8 cellular contexts compared by ENCODE assay signal in genomic region chr9:20551835-20552234, GRCh38.
DNase-seq lines count a peak whose midpoint lies in the region; ATAC-seq and TF ChIP-seq lines count a peak whose summit lies in the region.

No MANE protein-coding gene starts in this region.

- peak overlapping the region; percentile 19 for H3K4me3 Mint-ChIP-seq in activated T-cell treated with anti-CD3 and anti-CD28 coated beads, Interleukin-2, amount 50 U/mL, for 4 hours
- H3K4me3 Mint-ChIP-seq in activated CD8-positive, alpha-beta T cell treated with anti-CD3 and anti-CD28 coated beads for 36 hours, result no peak overlapping the region

- H3K36me3 Mint-ChIP-seq in activated T-cell treated with anti-CD3 and anti-CD28 coated beads, Interleukin-2, amount 50 U/mL, for 4 hours (ENCODE audit: insufficient read depth), result peaks cover 8% of the 10 kb centered on the region
- H3K36me3 Mint-ChIP-seq in activated CD8-positive, alpha-beta T cell treated with anti-CD3 and anti-CD28 coated beads for 36 hours (ENCODE audit: low read depth), result peaks cover 6% of the 10 kb centered on the region

- no peaks in the 10 kb centered on the region for H3K9me3 ChIP-seq in smooth muscle cell (replicated peaks; ENCODE audit: low read depth)
- H3K9me3 ChIP-seq in osteoblast (ENCODE audit: low read depth, low read length), result no peaks in the 10 kb centered on the region

- H3K4me1 ChIP-seq in smooth muscle cell (ENCODE audit: low read depth) (peaks cover 7% of the 10 kb centered on the region), osteoblast (ENCODE audit: insufficient read depth, low read length) (peaks cover 5% of the 10 kb centered on the region)

- peak; percentile 70 to 76 for ATAC-seq in activated T-cell treated with anti-CD3 and anti-CD28 coated beads, Interleukin-2, amount 50 U/mL, for 4 hours
- ATAC-seq in HG02943 (IDR thresholded peaks at IDR 0.05; ENCODE audit: low read depth, unreplicated experiment), result peak; percentile 66
- peak; percentile 40 for ATAC-seq in activated CD8-positive, alpha-beta T cell treated with anti-CD3 and anti-CD28 coated beads for 36 hours
- ATAC-seq in GM21528 (IDR thresholded peaks at IDR 0.05; ENCODE audit: low FRiP score, unreplicated experiment), result no peak
- ATAC-seq in omental fat pad (ENCODE audit: low FRiP score), result no peak

- no peaks in the 10 kb centered on the region for H3F3A ChIP-seq in smooth muscle cell (ENCODE audit: low read depth)

- H3K4me1 Mint-ChIP-seq in activated T-cell treated with anti-CD3 and anti-CD28 coated beads, Interleukin-2, amount 50 U/mL, for 4 hours (ENCODE audit: low read depth), result peaks cover 62% of the 10 kb centered on the region
- H3K4me1 Mint-ChIP-seq in activated CD8-positive, alpha-beta T cell treated with anti-CD3 and anti-CD28 coated beads for 36 hours (ENCODE audit: low read depth), result peaks cover 60% of the 10 kb centered on the region

- H3K79me2 ChIP-seq in smooth muscle cell (ENCODE audit: low read depth) (peaks cover 98% of the 10 kb centered on the region), osteoblast (ENCODE audit: insufficient read depth, low read length) (peaks cover 1% of the 10 kb centered on the region)

- POLR2A ChIA-PET in activated CD8-positive, alpha-beta T cell treated with anti-CD3 and anti-CD28 coated beads for 36 hours (lab: Charles Lee), result no interaction called here

- no peak for TF ChIP-seq CTCF in activated CD8-positive, alpha-beta T cell treated with anti-CD3 and anti-CD28 coated beads for 36 hours (IDR thresholded peaks at IDR 0.05)
- TF ChIP-seq CTCF in smooth muscle cell (IDR thresholded peaks at IDR 0.05; ENCODE audit: borderline replicate concordance, insufficient read depth, poor library complexity, severe bottlenecking), result no peak
- TF ChIP-seq CTCF in osteoblast (IDR thresholded peaks at IDR 0.05; ENCODE audit: extremely low read depth, low read depth, low read length), result no peak
- TF ChIP-seq CTCF in omental fat pad (IDR thresholded peaks at IDR 0.05), result no peak

- 59% methylated on average over 5 of the region's 5 CpGs for WGBS in smooth muscle cell (ENCODE audit: low lambda C conversion rate)

- no peak for DNase-seq in activated T-cell treated with anti-CD3 and anti-CD28 coated beads, Interleukin-2, amount 50 U/mL, for 4 hours
- no peak for DNase-seq in activated T-cell treated with anti-CD3 and anti-CD28 coated beads, Interleukin-2, amount 50 U/mL, for 48 hours
- peak; percentile 55 for DNase-seq in activated CD8-positive, alpha-beta T cell treated with anti-CD3 and anti-CD28 coated beads for 36 hours
- DNase-seq in smooth muscle cell (lab: John Stamatoyannopoulos, UW; ENCODE audit: unreplicated experiment), result no peak
- no peak for DNase-seq in osteoblast (ENCODE audit: insufficient read length, low spot score, missing footprints)
- DNase-seq in omental fat pad (ENCODE audit: low spot score), result no peak

- H3K9me3 Mint-ChIP-seq in activated T-cell treated with anti-CD3 and anti-CD28 coated beads, Interleukin-2, amount 50 U/mL, for 4 hours, result no peaks in the 10 kb centered on the region
- H3K9me3 Mint-ChIP-seq in activated CD8-positive, alpha-beta T cell treated with anti-CD3 and anti-CD28 coated beads for 36 hours, result no peaks in the 10 kb centered on the region

- intact Hi-C loops in activated CD8-positive, alpha-beta T cell treated with anti-CD3 and anti-CD28 coated beads for 36 hours (cut with micrococcal nuclease), result loop anchor here (10.0 kb wide), 1 partner anchor 187 kb away; no protein-coding TSS in a partner anchor

- peaks cover 22% of the 10 kb centered on the region for H4K20me1 ChIP-seq in smooth muscle cell (ENCODE audit: low read depth)
- no peaks in the 10 kb centered on the region for H4K20me1 ChIP-seq in osteoblast (ENCODE audit: insufficient read depth, low read length)

- CTCF ChIA-PET in activated CD8-positive, alpha-beta T cell treated with anti-CD3 and anti-CD28 coated beads for 36 hours (lab: Charles Lee), result interaction anchor here (0.7 to 1.0 kb wide), 4 partner anchors 47 to 625 kb away, joined by 3 read pairs; no protein-coding TSS in a partner anchor

- H3K9ac ChIP-seq in smooth muscle cell (ENCODE audit: low read depth), result no peak overlapping the region

- no peak overlapping the region for H3K4me3 ChIP-seq in smooth muscle cell
- H3K4me3 ChIP-seq in osteoblast (ENCODE audit: insufficient read depth, low read length), result no peak overlapping the region

- H3K27me3 ChIP-seq in smooth muscle cell (ENCODE audit: low read depth), result no peaks in the 10 kb centered on the region
- no peaks in the 10 kb centered on the region for H3K27me3 ChIP-seq in osteoblast (ENCODE audit: insufficient read depth, low read length)

- H3K4me2 ChIP-seq in smooth muscle cell, result peak overlapping the region; percentile 54
- H3K4me2 ChIP-seq in osteoblast (ENCODE audit: insufficient read depth, low read length), result no peak overlapping the region

- H3K27ac Mint-ChIP-seq in activated CD8-positive, alpha-beta T cell treated with anti-CD3 and anti-CD28 coated beads for 36 hours, result no peak overlapping the region

- H3K27me3 Mint-ChIP-seq in activated T-cell treated with anti-CD3 and anti-CD28 coated beads, Interleukin-2, amount 50 U/mL, for 4 hours (ENCODE audit: low read depth), result no peaks in the 10 kb centered on the region
- no peaks in the 10 kb centered on the region for H3K27me3 Mint-ChIP-seq in activated CD8-positive, alpha-beta T cell treated with anti-CD3 and anti-CD28 coated beads for 36 hours

- H2AFZ ChIP-seq in smooth muscle cell (ENCODE audit: low read depth), result no peak overlapping the region
- H2AFZ ChIP-seq in osteoblast (ENCODE audit: low read length), result no peak overlapping the region

- H3K27ac ChIP-seq in smooth muscle cell (ENCODE audit: low read depth) (peak overlapping the region; percentile 74), osteoblast (ENCODE audit: low read depth, low read length) (no peak overlapping the region)

- no peaks in the 10 kb centered on the region for H3K36me3 ChIP-seq in smooth muscle cell (ENCODE audit: low read depth)
- H3K36me3 ChIP-seq in osteoblast (ENCODE audit: insufficient read depth, low read length), result no peaks in the 10 kb centered on the region

Comparison
In these comparisons a context has a peak if more than half of its experiments do, and no peak if none do; other contexts are left out.
1. ATAC-seq: peak in activated T-cell treated with anti-CD3 and anti-CD28 coated beads, Interleukin-2, amount 50 U/mL, for 4 hours (2 of 2), HG02943 (single experiment) and activated CD8-positive, alpha-beta T cell treated with anti-CD3 and anti-CD28 coated beads for 36 hours (single experiment); none in GM21528 (single experiment) and omental fat pad (single experiment).